ENCODE assay signal across 1 cellular context in genomic region chr19:12800873-12801465, GRCh38.
TF ChIP-seq lines count a peak whose summit lies in the region.

No MANE protein-coding gene starts in this region.

TF ChIP-seq in IMR-90, 13 proteins besides CTCF, POLR2A, EP300 and RAD21:
- no peak for TF ChIP-seq RCOR1 (IDR thresholded peaks at IDR 0.05; ENCODE audit: insufficient replicate concordance, low read length)
- no peak for TF ChIP-seq MAFK (IDR thresholded peaks at IDR 0.05; ENCODE audit: low read depth, low read length)
- no peak for TF ChIP-seq CEBPB (IDR thresholded peaks at IDR 0.05; ENCODE audit: low read depth, low read length)
- no peak for TF ChIP-seq MAZ (IDR thresholded peaks at IDR 0.05; ENCODE audit: borderline replicate concordance, low read depth, low read length)
- no peak for TF ChIP-seq CHD1 (IDR thresholded peaks at IDR 0.05; ENCODE audit: low read depth, low read length)
- TF ChIP-seq, protein P1, sequence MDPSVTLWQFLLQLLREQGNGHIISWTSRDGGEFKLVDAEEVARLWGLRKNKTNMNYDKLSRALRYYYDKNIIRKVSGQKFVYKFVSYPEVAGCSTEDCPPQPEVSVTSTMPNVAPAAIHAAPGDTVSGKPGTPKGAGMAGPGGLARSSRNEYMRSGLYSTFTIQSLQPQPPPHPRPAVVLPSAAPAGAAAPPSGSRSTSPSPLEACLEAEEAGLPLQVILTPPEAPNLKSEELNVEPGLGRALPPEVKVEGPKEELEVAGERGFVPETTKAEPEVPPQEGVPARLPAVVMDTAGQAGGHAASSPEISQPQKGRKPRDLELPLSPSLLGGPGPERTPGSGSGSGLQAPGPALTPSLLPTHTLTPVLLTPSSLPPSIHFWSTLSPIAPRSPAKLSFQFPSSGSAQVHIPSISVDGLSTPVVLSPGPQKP (IDR thresholded peaks at IDR 0.05; ENCODE audit: borderline replicate concordance, low read depth, low read length): no peak
- no peak for TF ChIP-seq RFX5 (IDR thresholded peaks at IDR 0.05; ENCODE audit: low read depth, low read length)
- no peak for TF ChIP-seq BHLHE40 (IDR thresholded peaks at IDR 0.05; ENCODE audit: low read depth, low read length)
- no peak for TF ChIP-seq MXI1 (IDR thresholded peaks at IDR 0.05; ENCODE audit: borderline replicate concordance, low read depth, low read length)
- TF ChIP-seq FOS (IDR thresholded peaks at IDR 0.05; ENCODE audit: low read depth, low read length): no peak
